1 cellular context compared by ENCODE assay signal in the genomic region with DNA sequence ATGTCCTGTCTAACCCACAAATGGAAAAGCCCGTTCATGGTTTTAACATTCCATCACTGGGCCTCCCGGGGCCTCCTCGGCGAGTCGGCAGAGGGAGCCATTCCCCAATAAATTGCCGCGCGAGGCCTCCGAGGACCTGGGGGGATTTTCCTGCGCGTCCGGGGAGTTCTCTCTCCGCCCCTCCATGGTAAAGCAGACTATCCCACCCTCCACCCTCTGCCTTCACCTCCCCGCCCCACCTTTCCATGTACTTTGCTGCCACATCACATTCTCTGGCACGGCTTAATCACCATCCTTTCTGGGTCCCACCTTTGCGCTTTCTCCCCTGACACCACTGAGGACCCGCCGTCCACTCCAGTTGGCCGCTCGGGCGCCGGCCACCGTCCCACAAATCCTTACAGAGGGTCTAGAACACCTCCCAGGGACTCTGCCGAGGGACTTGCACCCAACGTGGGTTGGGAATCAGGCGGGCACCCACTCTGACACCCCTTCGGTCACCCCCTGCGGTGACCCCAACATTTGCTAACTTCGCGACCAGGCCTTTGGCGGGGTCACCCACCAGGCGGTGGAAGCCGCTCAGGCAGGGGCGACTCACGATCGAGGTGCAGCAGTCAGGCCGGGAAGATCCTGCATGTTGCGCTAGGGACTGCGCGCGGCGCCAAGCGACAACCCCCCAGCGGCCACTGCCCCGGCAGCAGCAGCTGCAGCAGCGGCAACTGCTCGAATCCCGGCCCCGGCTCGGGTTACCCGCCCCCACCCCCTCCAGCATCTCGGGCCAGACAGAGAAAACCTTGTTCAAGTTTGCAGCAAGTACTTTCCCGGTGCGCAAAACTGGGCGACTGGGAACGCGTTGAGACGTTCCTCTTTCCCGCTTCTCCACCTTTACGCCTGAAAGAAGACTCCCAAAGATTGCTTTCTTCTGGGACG.
A peak's percentile ranks its signal among the peaks of the same experiment; 100 is the strongest.
TF ChIP-seq lines count a peak whose summit lies in the region.

MEGF10 (plus strand) TSS at position 778 of the 927 bp plus-strand sequence. CDS start 40,513 bp downstream, outside the sequence.

TF ChIP-seq in HEK293, 187 proteins besides CTCF, POLR2A, EP300 and RAD21 (continued from another document and continues in another):
- TF ChIP-seq GFI1B (tag by site-specific recombination; IDR thresholded peaks at IDR 0.05) (no peak), REPIN1 (tag by site-specific recombination; IDR thresholded peaks at IDR 0.05; ENCODE audit: low read depth) (no peak), ZSCAN18 (tag by site-specific recombination; IDR thresholded peaks at IDR 0.05) (no peak), TRIM28 (IDR thresholded peaks at IDR 0.05; ENCODE audit: borderline replicate concordance, low read length) (no peak), ZBTB7A (tag by site-specific recombination; IDR thresholded peaks at IDR 0.05; ENCODE audit: low read depth) (peak; percentile 79), ZNF354C (tag by site-specific recombination; IDR thresholded peaks at IDR 0.05; ENCODE audit: borderline replicate concordance, low read depth) (no peak), ZNF302 (tag by site-specific recombination; IDR thresholded peaks at IDR 0.05; ENCODE audit: low read depth) (no peak), ZNF777 (tag by site-specific recombination; IDR thresholded peaks at IDR 0.05; ENCODE audit: borderline replicate concordance) (peak; percentile 97), ZNF266 (tag by site-specific recombination; IDR thresholded peaks at IDR 0.05; ENCODE audit: low read depth) (no peak), ZNF24 (tag by site-specific recombination; IDR thresholded peaks at IDR 0.05) (peak; percentile 45; the same call in 1 of the 2 replicates), ZNF157 (tag by site-specific recombination; IDR thresholded peaks at IDR 0.05) (no peak), ZBTB49 (tag by site-specific recombination; IDR thresholded peaks at IDR 0.05; ENCODE audit: low read depth) (no peak), SP7 (tag by site-specific recombination; IDR thresholded peaks at IDR 0.05) (peak; percentile 37; the same call in 1 of the 2 replicates), PRDM1 (tag by site-specific recombination; IDR thresholded peaks at IDR 0.05) (no peak), ZNF114 (tag by site-specific recombination; IDR thresholded peaks at IDR 0.05) (no peak), EGR2 (tag by site-specific recombination; IDR thresholded peaks at IDR 0.05; ENCODE audit: low read depth) (no peak), ZNF324 (tag by site-specific recombination; IDR thresholded peaks at IDR 0.05) (0 out of 2 replicates have a peak, but pooled peaks have one; percentile 14), IKZF3 (tag by site-specific recombination; IDR thresholded peaks at IDR 0.05) (0 out of 2 replicates have a peak, but pooled peaks have one; percentile 10), ZNF548 (tag by site-specific recombination; IDR thresholded peaks at IDR 0.05) (no peak), ZEB2 (tag by site-specific recombination; IDR thresholded peaks at IDR 0.05) (no peak; the same call in 1 of the 2 replicates), MYNN (tag by site-specific recombination; IDR thresholded peaks at IDR 0.05; ENCODE audit: borderline replicate concordance) (no peak), ZNF2 (tag by site-specific recombination; IDR thresholded peaks at IDR 0.05) (peak; percentile 67), ZNF274 (IDR thresholded peaks at IDR 0.05; ENCODE audit: low read length) (no peak), ZNF274 (tag by site-specific recombination; IDR thresholded peaks at IDR 0.05; ENCODE audit: borderline replicate concordance) (no peak), KLF1 (tag by site-specific recombination; IDR thresholded peaks at IDR 0.05) (peak; percentile 37; the same call in 1 of the 2 replicates), ZNF155 (tag by site-specific recombination; IDR thresholded peaks at IDR 0.05) (no peak), ZNF23 (tag by site-specific recombination; IDR thresholded peaks at IDR 0.05; ENCODE audit: borderline replicate concordance) (no peak), ZNF792 (tag by site-specific recombination; IDR thresholded peaks at IDR 0.05) (no peak), ZNF561 (tag by site-specific recombination; IDR thresholded peaks at IDR 0.05; ENCODE audit: borderline replicate concordance) (no peak; the same call in 1 of the 2 replicates), ZNF132 (tag by site-specific recombination; IDR thresholded peaks at IDR 0.05; ENCODE audit: borderline replicate concordance) (no peak), ZNF248 (tag by site-specific recombination; IDR thresholded peaks at IDR 0.05) (no peak), ZNF707 (tag by site-specific recombination; IDR thresholded peaks at IDR 0.05) (no peak), ZNF501 (tag by site-specific recombination; IDR thresholded peaks at IDR 0.05) (peak; percentile 63; the same call in 1 of the 2 replicates), ZBTB11 (tag by site-specific recombination; conservative IDR thresholded peaks at IDR 0.05; ENCODE audit: low read depth) (peak; percentile 74), ZNF658 (tag by site-specific recombination; IDR thresholded peaks at IDR 0.05) (no peak), ZNF175 (tag by site-specific recombination; IDR thresholded peaks at IDR 0.05) (no peak), ZNF580 (tag by site-specific recombination; IDR thresholded peaks at IDR 0.05) (no peak), YY2 (tag by site-specific recombination; IDR thresholded peaks at IDR 0.05) (no peak), ZNF585B (tag by site-specific recombination; IDR thresholded peaks at IDR 0.05) (peak; percentile 59), ZNF596 (tag by site-specific recombination; IDR thresholded peaks at IDR 0.05) (no peak), ZNF704 (tag by site-specific recombination; IDR thresholded peaks at IDR 0.05) (no peak), ZNF664 (tag by site-specific recombination; IDR thresholded peaks at IDR 0.05) (no peak), INSM2 (tag by site-specific recombination; IDR thresholded peaks at IDR 0.05) (peak; percentile 93), RBAK (tag by site-specific recombination; IDR thresholded peaks at IDR 0.05) (no peak), OSR2 (tag by site-specific recombination; IDR thresholded peaks at IDR 0.05) (peak; percentile 84), GLI4 (tag by site-specific recombination; IDR thresholded peaks at IDR 0.05) (no peak), ZNF555 (tag by site-specific recombination; conservative IDR thresholded peaks at IDR 0.05) (no peak), SALL2 (tag by site-specific recombination; IDR thresholded peaks at IDR 0.05; ENCODE audit: borderline replicate concordance) (no peak), ZNF121 (tag by site-specific recombination; IDR thresholded peaks at IDR 0.05) (no peak), ZNF404 (tag by site-specific recombination; IDR thresholded peaks at IDR 0.05) (no peak), ZNF223 (tag by site-specific recombination; IDR thresholded peaks at IDR 0.05) (no peak), ZIC2 (tag by site-specific recombination; IDR thresholded peaks at IDR 0.05) (peak; percentile 62), ZNF629 (tag by site-specific recombination; IDR thresholded peaks at IDR 0.05) (no peak; the same call in 1 of the 2 replicates), ZNF626 (tag by site-specific recombination; IDR thresholded peaks at IDR 0.05) (no peak), ZNF549 (tag by site-specific recombination; IDR thresholded peaks at IDR 0.05) (no peak)
- TF ChIP-seq, protein P1, sequence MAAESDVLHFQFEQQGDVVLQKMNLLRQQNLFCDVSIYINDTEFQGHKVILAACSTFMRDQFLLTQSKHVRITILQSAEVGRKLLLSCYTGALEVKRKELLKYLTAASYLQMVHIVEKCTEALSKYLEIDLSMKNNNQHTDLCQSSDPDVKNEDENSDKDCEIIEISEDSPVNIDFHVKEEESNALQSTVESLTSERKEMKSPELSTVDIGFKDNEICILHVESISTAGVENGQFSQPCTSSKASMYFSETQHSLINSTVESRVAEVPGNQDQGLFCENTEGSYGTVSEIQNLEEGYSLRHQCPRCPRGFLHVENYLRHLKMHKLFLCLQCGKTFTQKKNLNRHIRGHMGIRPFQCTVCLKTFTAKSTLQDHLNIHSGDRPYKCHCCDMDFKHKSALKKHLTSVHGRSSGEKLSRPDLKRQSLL (tag by site-specific recombination; IDR thresholded peaks at IDR 0.05): peak; percentile 36; the same call in 1 of the 2 replicates
- TF ChIP-seq, protein P2, sequence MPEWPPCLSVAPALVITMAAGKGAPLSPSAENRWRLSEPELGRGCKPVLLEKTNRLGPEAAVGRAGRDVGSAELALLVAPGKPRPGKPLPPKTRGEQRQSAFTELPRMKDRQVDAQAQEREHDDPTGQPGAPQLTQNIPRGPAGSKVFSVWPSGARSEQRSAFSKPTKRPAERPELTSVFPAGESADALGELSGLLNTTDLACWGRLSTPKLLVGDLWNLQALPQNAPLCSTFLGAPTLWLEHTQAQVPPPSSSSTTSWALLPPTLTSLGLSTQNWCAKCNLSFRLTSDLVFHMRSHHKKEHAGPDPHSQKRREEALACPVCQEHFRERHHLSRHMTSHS (tag by site-specific recombination; IDR thresholded peaks at IDR 0.05): no peak
